Comparison of ENCODE assay signal across 13 cellular contexts in genomic region chr11:72266960-72267359, GRCh38. TPM values are rescaled to one million over a fixed set of nuclear protein-coding genes. Genes with fewer than 3 reads are reported as not detected.
"Had no signal": no experiment of that assay in that cellular context is flagged by ENCODE, and none has a peak within 500 bp of the region (broad histone marks: within the 10 kb centered on the region; RNA-seq: fewer than 3 reads in every experiment).

No MANE protein-coding gene starts in this region.

RNA-seq across cellular contexts. Expression of gene PHOX2A, which starts 23.0 kb away (rescaled TPM):
- total RNA-seq: natural killer cell, occipital lobe, osteoblast, ovary, pulmonary artery endothelial cell, right atrium auricular region, sciatic nerve, smooth muscle cell, spleen, suprapubic skin, upper lobe of right lung, uterus had no signal
- polyA plus RNA-seq: neural cell, ovary had no signal

RNA-seq across cellular contexts. Expression of gene FOLR2, which starts 50.4 kb away (rescaled TPM):
- total RNA-seq: natural killer cell, osteoblast, pulmonary artery endothelial cell, smooth muscle cell had no signal
- polyA plus RNA-seq: neural cell, smooth muscle cell had no signal
